Comparison of ENCODE assay signal across 31 cellular contexts in genomic region chr13:104008075-104008474, GRCh38.
"Had no signal": no experiment of that assay in that cellular context is flagged by ENCODE, and none has a peak within 500 bp of the region (broad histone marks: within the 10 kb centered on the region; RNA-seq: fewer than 3 reads in every experiment).

No MANE protein-coding gene starts in this region.

- H3K27ac ChIP-seq: body of pancreas, cardiac muscle cell, colonic mucosa, parathyroid adenoma, psoas muscle, right atrium auricular region, suprapubic skin, tibial artery had no signal

- H3K27me3 ChIP-seq: body of pancreas, cardiac muscle cell, colonic mucosa, right atrium auricular region, suprapubic skin, tibial artery had no signal

- H2AFZ ChIP-seq: parathyroid adenoma had no signal

- H3K4me1 ChIP-seq: colonic mucosa, parathyroid adenoma, psoas muscle, tibial artery had no signal

- H3K36me3 ChIP-seq: cardiac muscle cell, colonic mucosa, right atrium auricular region, suprapubic skin, tibial artery had no signal

- H3K9ac ChIP-seq: parathyroid adenoma had no signal

- H3K27me3 Mint-ChIP-seq: activated CD4-positive, alpha-beta memory T cell treated with anti-CD3 and anti-CD28 coated beads, Interleukin-2, amount 10 ng/mL, durations not matched to agents 7 days and 5 days; activated CD4-positive, alpha-beta T cell treated with anti-CD3 and anti-CD28 coated beads, Interleukin-2, amount 10 ng/mL, durations not matched to agents 7 days and 5 days; activated naive CD4-positive, alpha-beta T cell treated with anti-CD3 and anti-CD28 coated beads, Interleukin-2, amount 50 U/mL, for 24 hours; activated naive CD8-positive, alpha-beta T cell treated with anti-CD3 and anti-CD28 coated beads, Interleukin-2, amount 50 U/mL, for 24 hours; naive B cell had no signal

- H3K4me1 Mint-ChIP-seq: activated CD4-positive, alpha-beta memory T cell treated with anti-CD3 and anti-CD28 coated beads, Interleukin-2, amount 10 ng/mL, durations not matched to agents 7 days and 5 days; activated CD4-positive, alpha-beta T cell treated with anti-CD3 and anti-CD28 coated beads, Interleukin-2, amount 10 ng/mL, durations not matched to agents 7 days and 5 days; activated naive CD4-positive, alpha-beta T cell treated with anti-CD3 and anti-CD28 coated beads, Interleukin-2, amount 50 U/mL, for 24 hours; activated naive CD8-positive, alpha-beta T cell treated with anti-CD3 and anti-CD28 coated beads, Interleukin-2, amount 50 U/mL, for 24 hours; naive B cell had no signal

- ATAC-seq: activated naive CD8-positive, alpha-beta T cell treated with anti-CD3 and anti-CD28 coated beads, Interleukin-2, amount 50 U/mL, for 24 hours; body of pancreas; left cardiac atrium; left ventricle myocardium superior had no signal

- H3K4me3 Mint-ChIP-seq: activated CD4-positive, alpha-beta memory T cell treated with anti-CD3 and anti-CD28 coated beads, Interleukin-2, amount 10 ng/mL, durations not matched to agents 7 days and 5 days; activated CD4-positive, alpha-beta T cell treated with anti-CD3 and anti-CD28 coated beads, Interleukin-2, amount 10 ng/mL, durations not matched to agents 7 days and 5 days; activated naive CD4-positive, alpha-beta T cell treated with anti-CD3 and anti-CD28 coated beads, Interleukin-2, amount 50 U/mL, for 24 hours; activated naive CD8-positive, alpha-beta T cell treated with anti-CD3 and anti-CD28 coated beads, Interleukin-2, amount 50 U/mL, for 24 hours; naive B cell; neural crest cell; T-helper 1 cell treated with Interleukin-12 subunit alpha and Interleukin-12 subunit beta and Interleukin-4 antibody, amounts not matched to agents 30 μg/mL and 1 μg/mL, for 36 hours had no signal

- H3K9me3 ChIP-seq: body of pancreas, colonic mucosa, psoas muscle, right atrium auricular region, suprapubic skin, tibial artery had no signal

- H3K27ac Mint-ChIP-seq: activated CD4-positive, alpha-beta memory T cell treated with anti-CD3 and anti-CD28 coated beads, Interleukin-2, amount 10 ng/mL, durations not matched to agents 7 days and 5 days; activated CD4-positive, alpha-beta T cell treated with anti-CD3 and anti-CD28 coated beads, Interleukin-2, amount 10 ng/mL, durations not matched to agents 7 days and 5 days; activated naive CD4-positive, alpha-beta T cell treated with anti-CD3 and anti-CD28 coated beads, Interleukin-2, amount 50 U/mL, for 24 hours; activated naive CD8-positive, alpha-beta T cell treated with anti-CD3 and anti-CD28 coated beads, Interleukin-2, amount 50 U/mL, for 24 hours; activated T-helper 2 cell treated with anti-CD3 and anti-CD28 coated beads, Interferon-gamma antibody, Interleukin-2, Interleukin-4, amounts not matched to agents 10 μg/mL and 5 μg/mL and 100 μg/mL, durations not matched to agents 14 hours and 24 hours and 36 hours; naive B cell; T-helper 1 cell treated with Interleukin-12 subunit alpha and Interleukin-12 subunit beta and Interleukin-4 antibody, amounts not matched to agents 30 μg/mL and 1 μg/mL, for 36 hours had no signal

- H3K36me3 Mint-ChIP-seq: activated naive CD4-positive, alpha-beta T cell treated with anti-CD3 and anti-CD28 coated beads, Interleukin-2, amount 50 U/mL, for 24 hours; naive B cell had no signal

- H3K9me3 Mint-ChIP-seq: activated CD4-positive, alpha-beta memory T cell treated with anti-CD3 and anti-CD28 coated beads, Interleukin-2, amount 10 ng/mL, durations not matched to agents 7 days and 5 days; activated CD4-positive, alpha-beta T cell treated with anti-CD3 and anti-CD28 coated beads, Interleukin-2, amount 10 ng/mL, durations not matched to agents 7 days and 5 days; activated naive CD4-positive, alpha-beta T cell treated with anti-CD3 and anti-CD28 coated beads, Interleukin-2, amount 50 U/mL, for 24 hours; activated naive CD8-positive, alpha-beta T cell treated with anti-CD3 and anti-CD28 coated beads, Interleukin-2, amount 50 U/mL, for 24 hours; activated T-helper 2 cell treated with anti-CD3 and anti-CD28 coated beads, Interferon-gamma antibody, Interleukin-2, Interleukin-4, amounts not matched to agents 10 μg/mL and 5 μg/mL and 100 μg/mL, durations not matched to agents 14 hours and 24 hours and 36 hours; neural crest cell had no signal

- H3K4me2 ChIP-seq: smooth muscle cell had no signal

- H3K4me3 ChIP-seq: body of pancreas, cardiac muscle cell, colonic mucosa, psoas muscle, right atrium auricular region, smooth muscle cell, suprapubic skin, tibial artery had no signal

- DNase-seq: activated CD4-positive, alpha-beta memory T cell treated with anti-CD3 and anti-CD28 coated beads, Interleukin-2, amount 10 ng/mL, durations not matched to agents 7 days and 5 days; activated CD4-positive, alpha-beta T cell treated with anti-CD3 and anti-CD28 coated beads for 1 hour; activated CD4-positive, alpha-beta T cell treated with anti-CD3 and anti-CD28 coated beads, Interleukin-2, amount 10 ng/mL, durations not matched to agents 7 days and 5 days; activated naive CD8-positive, alpha-beta T cell treated with anti-CD3 and anti-CD28 coated beads, Interleukin-2, amount 50 U/mL, for 24 hours; activated T-cell treated with anti-CD3 and anti-CD28 coated beads, Interleukin-2, amount 50 U/mL, for 48 hours; anterior cingulate cortex; body of pancreas; cerebellar nuclear complex; colonic mucosa; effector CD8-positive, alpha-beta T cell; erythroblast; head of caudate nucleus; hippocampal formation; left cardiac atrium; left ventricle myocardium superior; naive B cell; occipital lobe; psoas muscle; stimulated activated CD4-positive, alpha-beta T cell treated with anti-CD3 and anti-CD28 coated beads, Interleukin-1b, Interleukin-23, amount 100 ng/mL, for 48 hours; stimulated activated naive CD4-positive, alpha-beta T cell; T-helper 9 cell; tibial artery had no signal
